Comparison of ENCODE assay signal across 17 cellular contexts in the genomic region with DNA sequence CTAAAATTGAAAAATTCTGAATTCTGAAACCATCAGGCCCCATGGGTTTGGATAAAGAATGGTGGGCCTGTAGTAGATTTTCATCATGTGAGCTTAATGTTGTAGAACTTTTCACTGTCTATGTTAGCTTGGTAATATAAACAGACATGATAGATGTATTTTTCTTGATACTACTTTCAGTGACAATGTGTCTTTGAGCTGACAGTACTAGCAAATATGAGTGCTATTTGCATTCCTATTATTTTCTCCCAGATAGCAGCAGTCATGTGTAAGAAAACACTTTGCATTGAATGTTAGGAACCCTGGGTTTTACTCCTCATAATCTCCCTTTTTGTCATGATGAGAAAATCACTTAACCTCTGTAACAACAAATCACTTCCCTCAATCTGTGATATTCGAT. TPM values are rescaled to one million over a fixed set of nuclear protein-coding genes. Genes with fewer than 3 reads are reported as not detected.
"Had no signal": no experiment of that assay in that cellular context is flagged by ENCODE, and none has a peak within 500 bp of the region (broad histone marks: within the 10 kb centered on the region; RNA-seq: fewer than 3 reads in every experiment).

No MANE protein-coding gene starts in this region.

- H3K4me3 Mint-ChIP-seq: activated CD4-positive, alpha-beta T cell treated with anti-CD3 and anti-CD28 coated beads, Interleukin-2, amount 10 ng/mL, durations not matched to agents 24 days and 14 days; neural crest cell; T-helper 1 cell treated with Interleukin-12 subunit alpha and Interleukin-12 subunit beta and Interleukin-4 antibody, amounts not matched to agents 30 μg/mL and 1 μg/mL, for 36 hours; WTC11 had no signal

- FAIRE-seq: astrocyte, bronchial epithelial cell had no signal

- H3K4me3 ChIP-seq: heart right ventricle, ovary, sigmoid colon had no signal

- H3K4me1 Mint-ChIP-seq: neural crest cell, WTC11 had no signal

- ATAC-seq: heart right ventricle, WTC11 had no signal

- DNase-seq: activated CD4-positive, alpha-beta T cell treated with anti-CD3 and anti-CD28 coated beads, Interleukin-2, amount 10 ng/mL, durations not matched to agents 24 days and 14 days; activated CD8-positive, alpha-beta memory T cell treated with anti-CD3 and anti-CD28 coated beads, Interleukin-2, amount 50 U/mL, for 48 hours; activated naive CD4-positive, alpha-beta T cell; dermis blood vessel endothelial cell; foreskin melanocyte; heart right ventricle; ovary; sigmoid colon; stimulated activated CD4-positive, alpha-beta T cell treated with anti-CD3 and anti-CD28 coated beads, Interleukin-2, amount 100 ng/mL, for 24 hours had no signal

- H3K36me3 ChIP-seq: heart right ventricle, ovary, sigmoid colon had no signal

- H3K9me3 Mint-ChIP-seq: T-helper 1 cell treated with Interleukin-12 subunit alpha and Interleukin-12 subunit beta and Interleukin-4 antibody, amounts not matched to agents 30 μg/mL and 1 μg/mL, for 36 hours; WTC11 had no signal

- H3K27ac ChIP-seq: epithelial cell of prostate, ovary, sigmoid colon had no signal

- H3K27ac Mint-ChIP-seq: T-helper 1 cell treated with Interleukin-12 subunit alpha and Interleukin-12 subunit beta and Interleukin-4 antibody, amounts not matched to agents 30 μg/mL and 1 μg/mL, for 36 hours; WTC11 had no signal

- H3K27me3 ChIP-seq: ovary, sigmoid colon had no signal

- H3K36me3 Mint-ChIP-seq: WTC11 had no signal

- H3K9me3 ChIP-seq: heart right ventricle, ovary, sigmoid colon had no signal

- H3K4me1 ChIP-seq: sigmoid colon had no signal

RNA-seq across cellular contexts. Expression of a gene that starts 18.1 kb away (rescaled TPM):
- total RNA-seq: activated CD4-positive, alpha-beta T cell treated with anti-CD3 and anti-CD28 coated beads, Interleukin-2, amount 10 ng/mL, durations not matched to agents 24 days and 14 days; bronchial epithelial cell; cerebellum; dermis blood vessel endothelial cell; fibroblast of lung; neural crest cell; WTC11 had no signal
